In genomic region chr17:39145143-39145542, GRCh38 we compare ENCODE assay signal across 19 cellular contexts. TPM values are rescaled to one million over a fixed set of nuclear protein-coding genes. Genes with fewer than 3 reads are reported as not detected.
DNase-seq lines count a peak whose midpoint lies in the region; ATAC-seq and TF ChIP-seq lines count a peak whose summit lies in the region.
"Had no signal": no experiment of that assay in that cellular context is flagged by ENCODE, and none has a peak within 500 bp of the region (broad histone marks: within the 10 kb centered on the region; RNA-seq: fewer than 3 reads in every experiment).

No MANE protein-coding gene starts in this region.

- no peak overlapping the region for H2AFZ ChIP-seq in neural progenitor cell (replicated peaks)
- H2AFZ ChIP-seq: PC-9 had no signal

- H3K79me2 ChIP-seq in neural progenitor cell (ENCODE audit: low read depth) = no peaks in the 10 kb centered on the region

- ATAC-seq in heart right ventricle (no peak), left cardiac atrium (no peak), esophagus mucosa (peak; percentile 5)
- ATAC-seq: K562 had no signal

- peak overlapping the region in 8 of 10 donors; percentile 50 to 90 (median 85) for H3K27ac ChIP-seq in heart right ventricle
- no peak overlapping the region for H3K27ac ChIP-seq in neural progenitor cell
- H3K27ac ChIP-seq in suprapubic skin = peak overlapping the region; percentile 88
- peak overlapping the region in 3 of 59 donors; percentile 1 to 59 (median 18) for H3K27ac ChIP-seq in dorsolateral prefrontal cortex
- H3K27ac ChIP-seq: BLaER1 treated with 17β-estradiol and CSF1 and Interleukin-3, amounts not matched to agents 10 nM and 100 nM; HL-60; PC-9 had no signal

- TF ChIP-seq POLR2A in suprapubic skin (IDR thresholded peaks at IDR 0.05) = no peak

- no peak for TF ChIP-seq CTCF in heart right ventricle (IDR thresholded peaks at IDR 0.05)
- no peak for TF ChIP-seq CTCF in neural progenitor cell (IDR thresholded peaks at IDR 0.05)
- no peak for TF ChIP-seq CTCF in suprapubic skin (IDR thresholded peaks at IDR 0.05)
- no peak for TF ChIP-seq CTCF in dorsolateral prefrontal cortex (IDR thresholded peaks at IDR 0.05 in 54 of 56, conservative IDR thresholded peaks at IDR 0.05 in 2 of 56; ENCODE audit: low read depth in 1 of 56, partially characterized antibody in 56 of 56)

- WGBS in heart right ventricle, 2 donors = 67 to 83% methylated on average over 3 of the region's 3 CpGs
- 90% methylated on average over 1 of the region's 3 CpGs for WGBS in suprapubic skin

- H3K4me3 ChIP-seq in heart right ventricle (no peak overlapping the region), neural progenitor cell (no peak overlapping the region), suprapubic skin (no peak overlapping the region), dorsolateral prefrontal cortex (no peak overlapping the region), MG63 (no peak overlapping the region)
- H3K4me3 ChIP-seq: BLaER1 treated with 17β-estradiol and CSF1 and Interleukin-3, amounts not matched to agents 10 nM and 100 nM; K562; PC-9 had no signal

- no peaks in the 10 kb centered on the region for H3K36me3 Mint-ChIP-seq in neural progenitor cell
- H3K36me3 Mint-ChIP-seq: CD8-positive, alpha-beta memory T cell had no signal

- H3K9me3 ChIP-seq in heart right ventricle (no peaks in the 10 kb centered on the region), neural progenitor cell (ENCODE audit: low read depth) (no peaks in the 10 kb centered on the region), suprapubic skin (no peaks in the 10 kb centered on the region), MG63 (no peaks in the 10 kb centered on the region)

- no peak overlapping the region for H3K9ac ChIP-seq in neural progenitor cell
- H3K9ac ChIP-seq: BLaER1 treated with 17β-estradiol and CSF1 and Interleukin-3, amounts not matched to agents 10 nM and 100 nM had no signal

- DNase-seq in heart right ventricle = no peak
- no peak for DNase-seq in left cardiac atrium
- no peak for DNase-seq in neural progenitor cell (ENCODE audit: low spot score)
- no peak for DNase-seq in suprapubic skin (ENCODE audit: low spot score in 2 of 2)
- DNase-seq in dorsolateral prefrontal cortex = no peak
- no peak for DNase-seq in MG63
- no peak for DNase-seq in Ammon's horn (ENCODE audit: low spot score)
- DNase-seq: CD8-positive, alpha-beta memory T cell; H9; NCI-H1048; NCI-H2081 treated with DMSO at 0.1 percent for 48 hours; NCI-H524 had no signal

- H3K4me3 Mint-ChIP-seq in neural progenitor cell = peak overlapping the region; percentile 18
- H3K4me3 Mint-ChIP-seq: H9 had no signal

- H4K20me1 ChIP-seq in neural progenitor cell (ENCODE audit: low read depth) = no peaks in the 10 kb centered on the region

- H3K36me3 ChIP-seq in heart right ventricle (no peaks in the 10 kb centered on the region), neural progenitor cell (no peaks in the 10 kb centered on the region), suprapubic skin (no peaks in the 10 kb centered on the region), MG63 (no peaks in the 10 kb centered on the region)
- H3K36me3 ChIP-seq: BLaER1 treated with 17β-estradiol and CSF1 and Interleukin-3, amounts not matched to agents 10 nM and 100 nM had no signal

- H3K9me3 Mint-ChIP-seq in neural progenitor cell = no peaks in the 10 kb centered on the region
- H3K9me3 Mint-ChIP-seq: CD8-positive, alpha-beta memory T cell; H9 had no signal

- H3K4me1 Mint-ChIP-seq in neural progenitor cell = peaks cover 3% of the 10 kb centered on the region

- H3F3A ChIP-seq in neural progenitor cell (ENCODE audit: low read depth) = peaks cover 6% of the 10 kb centered on the region

- H3K4me1 ChIP-seq in heart right ventricle (peaks cover 0 to 50% (median 20%) of the 10 kb centered on the region in 9 donors), neural progenitor cell (no peaks in the 10 kb centered on the region), suprapubic skin (peaks cover 25% of the 10 kb centered on the region)

- H3K27me3 Mint-ChIP-seq in neural progenitor cell (ENCODE audit: insufficient read depth, low read depth) = peaks cover 31% of the 10 kb centered on the region

- intact Hi-C loops in heart right ventricle (cut with DNase I) (loop anchor here in 1 of 10 donors (10.0 kb wide), 1 partner anchor 50 kb away; no protein-coding TSS in a partner anchor), left cardiac atrium (cut with DNase I) (loop anchor here in 1 of 2 donors (10.0 kb wide), 2 partner anchors 70 to 280 kb away; no protein-coding TSS in a partner anchor), dorsolateral prefrontal cortex (cut with DNase I) (no loop called here)

- TF ChIP-seq EP300 in suprapubic skin (IDR thresholded peaks at IDR 0.05) = no peak

- H3K27me3 ChIP-seq in heart right ventricle = peaks cover 0 to 11% (median under 1%) of the 10 kb centered on the region in 7 donors
- H3K27me3 ChIP-seq in neural progenitor cell = peaks cover 14% of the 10 kb centered on the region
- H3K27me3 ChIP-seq in suprapubic skin = no peaks in the 10 kb centered on the region
- no peaks in the 10 kb centered on the region for H3K27me3 ChIP-seq in dorsolateral prefrontal cortex
- H3K27me3 ChIP-seq in MG63 = no peaks in the 10 kb centered on the region

- H3K27ac Mint-ChIP-seq in neural progenitor cell = no peak overlapping the region

- no peak overlapping the region for H3K4me2 ChIP-seq in neural progenitor cell
- H3K4me2 ChIP-seq: PC-9 had no signal

RNA-seq across cellular contexts. Expression of gene PLXDC1, which starts 6.3 kb away (rescaled TPM):
- total RNA-seq in heart right ventricle = 10 to 100 TPM in 7 of 10 donors, 1 to 10 TPM in 3; 9.1 to 21.3 (median 11.2) TPM
- polyA plus RNA-seq in heart right ventricle = 10 to 100 TPM in 1 of 2 donors, 1 to 10 TPM in 1; 7.3 to 20.0 TPM
- total RNA-seq in left cardiac atrium = 10 to 100 TPM in 1 of 2 donors, 1 to 10 TPM in 1; 7.6 to 18.0 TPM
- 3.1 TPM for total RNA-seq in esophagus mucosa
- total RNA-seq in neural progenitor cell (ENCODE audit: low replicate concordance) = 2.1 and 2.5 TPM in 2 replicates
- 10 to 100 TPM in 1 of 4 donors, 1 to 10 TPM in 3; 5.3 to 14.1 (median 6.3) TPM for total RNA-seq in suprapubic skin
- 10 to 100 TPM; 16.5 to 57.0 (median 33.4) TPM for total RNA-seq in dorsolateral prefrontal cortex
- not detected in 2 replicates for total RNA-seq in MG63 (2014; rRNA removed; shearing (Covaris generic); ENCODE audit: low replicate concordance)
- total RNA-seq: K562 had no signal
- polyA plus RNA-seq: K562 had no signal

RNA-seq across cellular contexts. Expression of gene ARL5C, which starts 20.8 kb away (rescaled TPM):
- total RNA-seq in heart right ventricle (not detected), left cardiac atrium (not detected), esophagus mucosa (not detected), neural progenitor cell (ENCODE audit: low replicate concordance) (not detected in 2 replicates), suprapubic skin (not detected), dorsolateral prefrontal cortex (1 to 10 TPM in 37 of 120 experiments, under 1 TPM in 58, not detected in 25; 0.18 to 2.6 (median 0.79) TPM)
- not detected for polyA plus RNA-seq in heart right ventricle
- not detected in 2 replicates for total RNA-seq in MG63 (2014; rRNA removed; shearing (Covaris generic); ENCODE audit: low replicate concordance)
- total RNA-seq: A172; CD8-positive, alpha-beta memory T cell; G401; H9; K562; PC-9 had no signal
- polyA plus RNA-seq: CD8-positive, alpha-beta memory T cell; K562 had no signal

RNA-seq across cellular contexts. Expression of gene CACNB1, which starts 52.3 kb away (rescaled TPM):
- total RNA-seq in heart right ventricle (1 to 10 TPM; 3.3 to 7.9 (median 4.6) TPM), left cardiac atrium (1 to 10 TPM; 5.4 to 5.8 TPM), esophagus mucosa (2.0 TPM), neural progenitor cell (ENCODE audit: low replicate concordance) (6.3 and 16.5 TPM in 2 replicates), suprapubic skin (10 to 100 TPM in 2 of 4 donors, 1 to 10 TPM in 2; 7.9 to 32.9 (median 17.1) TPM), dorsolateral prefrontal cortex (100 to 1,000 TPM in 63 of 120 experiments, 10 to 100 TPM in 57; 43.6 to 155 (median 101) TPM)
- polyA plus RNA-seq in heart right ventricle = 10 to 100 TPM in 1 of 2 donors, 1 to 10 TPM in 1; 6.8 to 11.5 TPM
- 2.2 and 2.4 TPM in 2 replicates for total RNA-seq in MG63 (2014; rRNA removed; shearing (Covaris generic); ENCODE audit: low replicate concordance)

RNA-seq across cellular contexts. Expression of gene RPL19, which starts 54.9 kb away (rescaled TPM):
- total RNA-seq in heart right ventricle (1,000 to 10,000 TPM in 3 of 10 donors, 100 to 1,000 TPM in 7; 907 to 1,150 (median 965) TPM), left cardiac atrium (1,000 to 10,000 TPM; 1,055 to 1,074 TPM), esophagus mucosa (1,581 TPM), neural progenitor cell (ENCODE audit: low replicate concordance) (2,635 and 2,751 TPM in 2 replicates), suprapubic skin (1,000 to 10,000 TPM; 2,327 to 3,514 (median 3,192) TPM), dorsolateral prefrontal cortex (100 to 1,000 TPM; 415 to 719 (median 536) TPM)
- 1,000 to 10,000 TPM; 1,654 to 3,029 TPM for polyA plus RNA-seq in heart right ventricle
- 4,123 and 4,721 TPM in 2 replicates for total RNA-seq in MG63 (2014; rRNA removed; shearing (Covaris generic); ENCODE audit: low replicate concordance)
